In the genomic region with DNA sequence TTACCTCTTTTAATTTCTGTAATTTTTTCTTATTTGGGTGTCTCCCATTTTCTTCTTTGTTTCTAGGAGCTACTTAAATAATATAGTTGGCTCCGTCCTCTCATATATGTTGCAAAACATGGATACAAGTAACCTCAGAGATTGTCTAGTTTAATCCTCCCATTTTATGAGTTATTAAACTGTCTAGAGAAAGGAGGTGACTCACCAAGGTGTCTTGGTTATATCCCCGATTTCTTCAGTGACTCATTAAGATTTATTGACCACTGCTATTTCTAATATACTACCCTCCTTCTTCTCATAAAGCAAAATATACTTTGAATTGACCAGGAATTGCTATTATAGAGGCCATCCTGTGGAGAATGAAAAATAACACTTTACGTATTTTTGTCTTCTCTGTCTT, we compare ENCODE assay signal across 1 cellular context.
TF ChIP-seq lines count a peak whose summit lies in the region.

No MANE protein-coding gene starts in this region.

TF ChIP-seq in endothelial cell of umbilical vein, 7 proteins besides CTCF, POLR2A, EP300 and RAD21:
- TF ChIP-seq JUN (IDR thresholded peaks at IDR 0.05; ENCODE audit: borderline replicate concordance, insufficient read depth, insufficient read length, low read depth) (no peak), POLR2AphosphoS5 (IDR thresholded peaks at IDR 0.05; ENCODE audit: insufficient read depth, low read depth, low read length) (no peak), GATA2 (IDR thresholded peaks at IDR 0.05; ENCODE audit: insufficient read depth, insufficient read length, low read depth, low read length) (no peak), MYC (IDR thresholded peaks at IDR 0.05; ENCODE audit: low read depth, low read length) (no peak), FOS (IDR thresholded peaks at IDR 0.05; ENCODE audit: borderline replicate concordance, insufficient read depth, low read length) (peak; percentile 46), EZH2 (IDR thresholded peaks at IDR 0.05; ENCODE audit: borderline replicate concordance, low read depth, low read length, severe bottlenecking) (no peak)
- TF ChIP-seq, protein P1, sequence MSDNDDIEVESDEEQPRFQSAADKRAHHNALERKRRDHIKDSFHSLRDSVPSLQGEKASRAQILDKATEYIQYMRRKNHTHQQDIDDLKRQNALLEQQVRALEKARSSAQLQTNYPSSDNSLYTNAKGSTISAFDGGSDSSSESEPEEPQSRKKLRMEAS (IDR thresholded peaks at IDR 0.05; ENCODE audit: insufficient read depth, insufficient read length), result no peak
